In the genomic region with DNA sequence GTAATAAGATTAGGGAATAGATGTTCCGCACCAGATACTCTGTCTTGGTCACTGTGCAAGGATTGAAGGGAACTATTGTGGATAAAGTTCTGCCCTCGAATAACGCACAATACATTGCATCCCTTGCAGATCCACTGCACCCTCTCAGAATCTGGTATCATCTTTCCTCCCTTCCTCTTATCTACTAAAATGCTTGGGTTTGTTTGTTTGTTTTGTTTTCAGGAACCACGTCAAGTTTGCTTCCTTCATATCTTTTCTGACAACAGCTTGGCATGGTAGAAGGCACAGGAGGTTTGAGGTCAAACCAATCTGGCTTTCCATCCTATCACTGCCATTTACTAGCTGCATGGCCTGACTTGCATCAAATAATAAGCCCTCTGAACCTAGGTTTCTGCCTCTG, we compare ENCODE assay signal across 1 cellular context.
TF ChIP-seq lines count a peak whose summit lies in the region.

No MANE protein-coding gene starts in this region.

TF ChIP-seq in WTC11, 78 proteins besides CTCF, POLR2A, EP300 and RAD21 (continued from another document):
- TF ChIP-seq, protein P1, sequence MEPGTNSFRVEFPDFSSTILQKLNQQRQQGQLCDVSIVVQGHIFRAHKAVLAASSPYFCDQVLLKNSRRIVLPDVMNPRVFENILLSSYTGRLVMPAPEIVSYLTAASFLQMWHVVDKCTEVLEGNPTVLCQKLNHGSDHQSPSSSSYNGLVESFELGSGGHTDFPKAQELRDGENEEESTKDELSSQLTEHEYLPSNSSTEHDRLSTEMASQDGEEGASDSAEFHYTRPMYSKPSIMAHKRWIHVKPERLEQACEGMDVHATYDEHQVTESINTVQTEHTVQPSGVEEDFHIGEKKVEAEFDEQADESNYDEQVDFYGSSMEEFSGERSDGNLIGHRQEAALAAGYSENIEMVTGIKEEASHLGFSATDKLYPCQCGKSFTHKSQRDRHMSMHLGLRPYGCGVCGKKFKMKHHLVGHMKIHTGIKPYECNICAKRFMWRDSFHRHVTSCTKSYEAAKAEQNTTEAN (CRISPR knock-in tag; IDR thresholded peaks at IDR 0.05): no peak
- TF ChIP-seq GABPB1 (CRISPR knock-in tag; IDR thresholded peaks at IDR 0.05): no peak
- no peak for TF ChIP-seq CREB1 (CRISPR knock-in tag; IDR thresholded peaks at IDR 0.05)
- TF ChIP-seq ZNF396 (CRISPR knock-in tag; IDR thresholded peaks at IDR 0.05; ENCODE audit: borderline replicate concordance): no peak
- no peak for TF ChIP-seq RELA (CRISPR knock-in tag; IDR thresholded peaks at IDR 0.05; ENCODE audit: borderline replicate concordance)
- TF ChIP-seq, protein P2, sequence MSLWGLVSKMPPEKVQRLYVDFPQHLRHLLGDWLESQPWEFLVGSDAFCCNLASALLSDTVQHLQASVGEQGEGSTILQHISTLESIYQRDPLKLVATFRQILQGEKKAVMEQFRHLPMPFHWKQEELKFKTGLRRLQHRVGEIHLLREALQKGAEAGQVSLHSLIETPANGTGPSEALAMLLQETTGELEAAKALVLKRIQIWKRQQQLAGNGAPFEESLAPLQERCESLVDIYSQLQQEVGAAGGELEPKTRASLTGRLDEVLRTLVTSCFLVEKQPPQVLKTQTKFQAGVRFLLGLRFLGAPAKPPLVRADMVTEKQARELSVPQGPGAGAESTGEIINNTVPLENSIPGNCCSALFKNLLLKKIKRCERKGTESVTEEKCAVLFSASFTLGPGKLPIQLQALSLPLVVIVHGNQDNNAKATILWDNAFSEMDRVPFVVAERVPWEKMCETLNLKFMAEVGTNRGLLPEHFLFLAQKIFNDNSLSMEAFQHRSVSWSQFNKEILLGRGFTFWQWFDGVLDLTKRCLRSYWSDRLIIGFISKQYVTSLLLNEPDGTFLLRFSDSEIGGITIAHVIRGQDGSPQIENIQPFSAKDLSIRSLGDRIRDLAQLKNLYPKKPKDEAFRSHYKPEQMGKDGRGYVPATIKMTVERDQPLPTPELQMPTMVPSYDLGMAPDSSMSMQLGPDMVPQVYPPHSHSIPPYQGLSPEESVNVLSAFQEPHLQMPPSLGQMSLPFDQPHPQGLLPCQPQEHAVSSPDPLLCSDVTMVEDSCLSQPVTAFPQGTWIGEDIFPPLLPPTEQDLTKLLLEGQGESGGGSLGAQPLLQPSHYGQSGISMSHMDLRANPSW (CRISPR knock-in tag; conservative IDR thresholded peaks at IDR 0.05; ENCODE audit: low read depth): no peak
